Comparison of ENCODE assay signal across 1 cellular context in genomic region chr1:31748265-31748859, GRCh38.
TF ChIP-seq lines count a peak whose summit lies in the region.

No MANE protein-coding gene starts in this region.

TF ChIP-seq in K562, 482 proteins besides CTCF, POLR2A, EP300 and RAD21:
- TF ChIP-seq CEBPG (CRISPR knock-in tag; IDR thresholded peaks at IDR 0.05): no peak
- no peak for TF ChIP-seq CEBPG (tag; conservative IDR thresholded peaks at IDR 0.05 in 1 of 2, IDR thresholded peaks at IDR 0.05 in 1 of 2)
- no peak for TF ChIP-seq TRIM25 (IDR thresholded peaks at IDR 0.05; ENCODE audit: borderline replicate concordance)
- no peak for TF ChIP-seq GTF2A2 (tag; IDR thresholded peaks at IDR 0.05)
- TF ChIP-seq SNRNP70 (optimal IDR thresholded peaks at IDR 0.05; ENCODE audit: low read depth, low read length): no peak
- TF ChIP-seq FOXJ2 (tag; IDR thresholded peaks at IDR 0.05): no peak
- no peak for TF ChIP-seq TGIF2 (CRISPR knock-in tag; IDR thresholded peaks at IDR 0.05)
- no peak for TF ChIP-seq EHMT2 (IDR thresholded peaks at IDR 0.05)
- no peak for TF ChIP-seq FIP1L1 (IDR thresholded peaks at IDR 0.05; ENCODE audit: low read depth, low read length, poor library complexity, severe bottlenecking)
- TF ChIP-seq BCL6 (CRISPR knock-in tag; IDR thresholded peaks at IDR 0.05): no peak
- TF ChIP-seq C11orf30 (IDR thresholded peaks at IDR 0.05; ENCODE audit: low read depth): peak; percentile 11; the same call in 1 of the 2 replicates
- no peak for TF ChIP-seq ZNF778 (CRISPR knock-in tag; IDR thresholded peaks at IDR 0.05)
- no peak for TF ChIP-seq KLF13 (tag; IDR thresholded peaks at IDR 0.05; ENCODE audit: borderline replicate concordance, low read depth)
- TF ChIP-seq ZKSCAN1 (IDR thresholded peaks at IDR 0.05; ENCODE audit: low read depth, low read length): peak; percentile 37; the same call in 1 of the 2 replicates
- no peak for TF ChIP-seq LARP7 (IDR thresholded peaks at IDR 0.05)
- 0 out of 2 replicates have a peak, but pooled peaks have one; percentile 26 for TF ChIP-seq ERF (CRISPR knock-in tag; IDR thresholded peaks at IDR 0.05)
- no peak for TF ChIP-seq ZNF253 (CRISPR knock-in tag; conservative IDR thresholded peaks at IDR 0.05)
- TF ChIP-seq TRIM28 (IDR thresholded peaks at IDR 0.05): no peak
- no peak for TF ChIP-seq RUNX1 (IDR thresholded peaks at IDR 0.05; ENCODE audit: low read depth)
- no peak for TF ChIP-seq PCBP1 (IDR thresholded peaks at IDR 0.05; ENCODE audit: low read depth, low read length, poor library complexity, severe bottlenecking)
- TF ChIP-seq BCLAF1 (IDR thresholded peaks at IDR 0.05; ENCODE audit: borderline replicate concordance in 1 of 2, control insufficient read depth in 1 of 2, low read depth in 2 of 2, low read length in 1 of 2): no peak
- TF ChIP-seq TAF9B (IDR thresholded peaks at IDR 0.05; ENCODE audit: partially characterized antibody): no peak
- TF ChIP-seq ZNF175 (CRISPR knock-in tag; IDR thresholded peaks at IDR 0.05; ENCODE audit: low read depth): no peak
TF ChIP-seq in K562: peak in this region for 3.
